In genomic region chr19:10677796-10678195, GRCh38 we compare ENCODE assay signal across 26 cellular contexts. TPM values are rescaled to one million over a fixed set of nuclear protein-coding genes. Genes with fewer than 3 reads are reported as not detected.
DNase-seq lines count a peak whose midpoint lies in the region; TF ChIP-seq lines count a peak whose summit lies in the region.
"Had no signal": no experiment of that assay in that cellular context is flagged by ENCODE, and none has a peak within 500 bp of the region (broad histone marks: within the 10 kb centered on the region; RNA-seq: fewer than 3 reads in every experiment).

No MANE protein-coding gene starts in this region.

- no peak overlapping the region for H3K4me3 Mint-ChIP-seq in endothelial cell (ENCODE audit: unreplicated experiment)
- H3K4me3 Mint-ChIP-seq: activated CD8-positive, alpha-beta T cell treated with anti-CD3 and anti-CD28 coated beads for 36 hours; activated naive CD4-positive, alpha-beta T cell treated with anti-CD3 and anti-CD28 coated beads, Interleukin-2, amount 50 U/mL, for 24 hours; activated T-helper 17 cell treated with anti-CD3 and anti-CD28 coated beads, Interleukin-2, amount 50 U/mL, for 72 hours; nephron progenitor cell; T-helper 1 cell treated with Interleukin-12 subunit alpha and Interleukin-12 subunit beta and Interleukin-4 antibody, amounts not matched to agents 30 μg/mL and 1 μg/mL, for 36 hours had no signal

- peaks cover 15% of the 10 kb centered on the region for H3K4me1 ChIP-seq in parathyroid adenoma
- H3K4me1 ChIP-seq: vagina had no signal

- H3K9me3 Mint-ChIP-seq in endothelial cell (ENCODE audit: unreplicated experiment), result no peaks in the 10 kb centered on the region
- H3K9me3 Mint-ChIP-seq: activated CD8-positive, alpha-beta T cell treated with anti-CD3 and anti-CD28 coated beads for 36 hours; activated naive CD4-positive, alpha-beta T cell treated with anti-CD3 and anti-CD28 coated beads, Interleukin-2, amount 50 U/mL, for 24 hours; activated T-helper 17 cell treated with anti-CD3 and anti-CD28 coated beads, Interleukin-2, amount 50 U/mL, for 72 hours; nephron progenitor cell; T-helper 1 cell treated with Interleukin-12 subunit alpha and Interleukin-12 subunit beta and Interleukin-4 antibody, amounts not matched to agents 30 μg/mL and 1 μg/mL, for 36 hours had no signal

- no peak overlapping the region for H3K4me3 ChIP-seq in parathyroid adenoma (ENCODE audit: low read depth, low read length)
- H3K4me3 ChIP-seq: PC-9, thyroid gland, vagina had no signal

- H3K27ac ChIP-seq in parathyroid adenoma, result peak overlapping the region; percentile 78
- H3K27ac ChIP-seq: PC-9, thyroid gland, vagina had no signal

- H3K36me3 ChIP-seq in parathyroid adenoma (ENCODE audit: control insufficient read depth, insufficient read depth, low read length), result no peaks in the 10 kb centered on the region

- H3K4me1 Mint-ChIP-seq in endothelial cell (ENCODE audit: unreplicated experiment), result no peaks in the 10 kb centered on the region
- H3K4me1 Mint-ChIP-seq: activated naive CD4-positive, alpha-beta T cell treated with anti-CD3 and anti-CD28 coated beads, Interleukin-2, amount 50 U/mL, for 24 hours; activated T-helper 17 cell treated with anti-CD3 and anti-CD28 coated beads, Interleukin-2, amount 50 U/mL, for 72 hours; nephron progenitor cell had no signal

- TF ChIP-seq CTCF in parathyroid adenoma (IDR thresholded peaks at IDR 0.05), result no peak
- no peak for TF ChIP-seq CTCF in endothelial cell (IDR thresholded peaks at IDR 0.05; ENCODE audit: unreplicated experiment)

- no peaks in the 10 kb centered on the region for H3K27me3 ChIP-seq in parathyroid adenoma (ENCODE audit: control insufficient read depth, insufficient read depth, low read length)
- H3K27me3 ChIP-seq: thyroid gland, vagina had no signal

- no peak overlapping the region for H3K27ac Mint-ChIP-seq in endothelial cell (ENCODE audit: unreplicated experiment)
- H3K27ac Mint-ChIP-seq: activated CD8-positive, alpha-beta T cell treated with anti-CD3 and anti-CD28 coated beads for 36 hours; activated naive CD4-positive, alpha-beta T cell treated with anti-CD3 and anti-CD28 coated beads, Interleukin-2, amount 50 U/mL, for 24 hours; activated T-helper 17 cell treated with anti-CD3 and anti-CD28 coated beads, Interleukin-2, amount 50 U/mL, for 72 hours; T-helper 1 cell treated with Interleukin-12 subunit alpha and Interleukin-12 subunit beta and Interleukin-4 antibody, amounts not matched to agents 30 μg/mL and 1 μg/mL, for 36 hours had no signal

- peak overlapping the region; percentile 34 for H3K4me2 ChIP-seq in parathyroid adenoma (ENCODE audit: low read length)
- H3K4me2 ChIP-seq: PC-9, SK-N-SH had no signal

- no peaks in the 10 kb centered on the region for H3K9me3 ChIP-seq in parathyroid adenoma (ENCODE audit: control insufficient read depth, low read length)
- H3K9me3 ChIP-seq: SK-N-SH, thyroid gland, vagina had no signal

- peaks cover 2% of the 10 kb centered on the region for H3K27me3 Mint-ChIP-seq in endothelial cell (ENCODE audit: unreplicated experiment)
- H3K27me3 Mint-ChIP-seq: activated CD8-positive, alpha-beta T cell treated with anti-CD3 and anti-CD28 coated beads for 36 hours; activated naive CD4-positive, alpha-beta T cell treated with anti-CD3 and anti-CD28 coated beads, Interleukin-2, amount 50 U/mL, for 24 hours; activated T-helper 17 cell treated with anti-CD3 and anti-CD28 coated beads, Interleukin-2, amount 50 U/mL, for 72 hours had no signal

- H3K79me2 ChIP-seq in parathyroid adenoma, result peaks cover 58% of the 10 kb centered on the region

- peak; percentile 69 for DNase-seq in G401 (ENCODE audit: low spot score)
- peak; percentile 51 for DNase-seq in NCI-H1694 treated with DMSO at 0.1 percent for 48 hours (lab: John Stamatoyannopoulos, UW)
- DNase-seq in cerebellum (ENCODE audit: low spot score), result peak; percentile 55
- DNase-seq in COLO829 (ENCODE audit: low spot score), result no peak
- DNase-seq in endothelial cell (ENCODE audit: low spot score), result no peak
- no peak for DNase-seq in SW480 (ENCODE audit: low spot score)
- DNase-seq: activated CD4-positive, alpha-beta T cell treated with anti-CD3 and anti-CD28 coated beads for 1 hour; activated CD8-positive, alpha-beta T cell treated with anti-CD3 and anti-CD28 coated beads for 36 hours; amniotic stem cell; DMS53; hypothalamus; mesenchymal stem cell; NCI-H1048; NCI-H187 treated with DMSO at 0.1 percent for 48 hours; NCI-H2171 treated with DMSO at 0.1 percent for 48 hours; NCI-H524 treated with DMSO at 0.1 percent for 48 hours; nephron progenitor cell; NK-92 treated with Interleukin-12 subunit alpha and Interleukin-12 subunit beta, amount 100 ng/mL, for 24 hours; PC-9; SK-N-SH; thyroid gland had no signal

- H3K36me3 Mint-ChIP-seq in endothelial cell (ENCODE audit: low read depth, unreplicated experiment), result peaks cover 41% of the 10 kb centered on the region

- in situ Hi-C loops in G401 (cut with HindIII; ENCODE audit: low sequenced_read_pairs), result no loop called here

- H3K9ac ChIP-seq in parathyroid adenoma, result no peak overlapping the region
- H3K9ac ChIP-seq: SK-N-SH had no signal

- H2AFZ ChIP-seq in parathyroid adenoma, result no peak overlapping the region
- H2AFZ ChIP-seq: PC-9 had no signal

RNA-seq across cellular contexts. Expression of gene QTRT1, which starts 23.4 kb away (rescaled TPM):
- total RNA-seq in G401 (2014; rRNA removed; shearing (Covaris generic)), result 85.4 and 93.4 TPM in 2 replicates
- 28.1 TPM for total RNA-seq in cerebellum
- 32.5 TPM for total RNA-seq in endothelial cell (ENCODE audit: unreplicated experiment)

RNA-seq across cellular contexts. Expression of gene ILF3, which starts 23.6 kb away (rescaled TPM):
- 363 and 464 TPM in 2 replicates for total RNA-seq in G401 (2014; rRNA removed; shearing (Covaris generic))
- total RNA-seq in cerebellum (163 TPM), endothelial cell (ENCODE audit: unreplicated experiment) (330 TPM)

RNA-seq across cellular contexts. Expression of gene DNM2, which starts 40.1 kb away (rescaled TPM):
- 90.2 and 121 TPM in 2 replicates for total RNA-seq in G401 (2014; rRNA removed; shearing (Covaris generic))
- total RNA-seq in cerebellum (67.1 TPM), endothelial cell (ENCODE audit: unreplicated experiment) (184 TPM)

RNA-seq across cellular contexts. Expression of gene SLC44A2, which starts 52.4 kb away (rescaled TPM):
- 7.4 and 12.8 TPM in 2 replicates for total RNA-seq in G401 (2014; rRNA removed; shearing (Covaris generic))
- total RNA-seq in cerebellum, result 28.6 TPM
- 272 TPM for total RNA-seq in endothelial cell (ENCODE audit: unreplicated experiment)

Comparison
In these comparisons a context has a peak if more than half of its experiments do, and no peak if none do; other contexts are left out.
1. DNase-seq: peak in G401 (single experiment), NCI-H1694 treated with DMSO at 0.1 percent for 48 hours (single experiment) and cerebellum (single experiment); none in COLO829 (single experiment), endothelial cell (single experiment) and SW480 (single experiment).